Comparison of ENCODE assay signal across 20 cellular contexts in genomic region chr1:203082571-203083462, GRCh38. TPM values are rescaled to one million over a fixed set of nuclear protein-coding genes. Genes with fewer than 3 reads are reported as not detected.
A peak's percentile ranks its signal among the peaks of the same experiment; 100 is the strongest.
DNase-seq lines count a peak whose midpoint lies in the region; ATAC-seq and TF ChIP-seq lines count a peak whose summit lies in the region.
"Had no signal": no experiment of that assay in that cellular context is flagged by ENCODE, and none has a peak within 500 bp of the region (broad histone marks: within the 10 kb centered on the region; RNA-seq: fewer than 3 reads in every experiment).

No MANE protein-coding gene starts in this region.

- no TSS peak for BruUV-seq in PC-3 (replicated peaks; lab: Mats Ljungman, UMichigan)

- H3K4me1 ChIP-seq in SJCRH30 (peaks cover 27% of the 10 kb centered on the region), right cardiac atrium (ENCODE audit: control insufficient read depth, insufficient read depth, low read length) (peaks cover 2% of the 10 kb centered on the region), spleen (peaks cover 0 to 19% (median 3%) of the 10 kb centered on the region in 6 donors), PC-3 (ENCODE audit: insufficient read depth, low read length) (no peaks in the 10 kb centered on the region)
- H3K4me1 ChIP-seq: pancreas, Peyer's patch had no signal

- H3K4me2 ChIP-seq in PC-3 (ENCODE audit: low read length): no peak overlapping the region
- H3K4me2 ChIP-seq: A549, KMS-11 had no signal

- H3K27me3 ChIP-seq in SJCRH30 (no peaks in the 10 kb centered on the region), right cardiac atrium (ENCODE audit: control insufficient read depth, insufficient read depth) (no peaks in the 10 kb centered on the region), spleen (replicated peaks in 1 of 7) (peaks cover 0 to 13% (median 0%) of the 10 kb centered on the region in 7 donors), PC-3 (ENCODE audit: low read length) (peaks cover 29% of the 10 kb centered on the region)
- H3K27me3 ChIP-seq: pancreas, Peyer's patch had no signal

- ATAC-seq in right cardiac atrium (peak in 1 of 2 donors; percentile 43), GM21737 (IDR thresholded peaks at IDR 0.05; ENCODE audit: unreplicated experiment) (no peak), PC-3 (no peak)
- ATAC-seq: A549, pancreas had no signal

- H3K9ac ChIP-seq in PC-3 (ENCODE audit: low read length): no peak overlapping the region
- H3K9ac ChIP-seq: KMS-11 had no signal

- H4K20me1 ChIP-seq in PC-3 (ENCODE audit: low read length): no peaks in the 10 kb centered on the region

- WGBS in right cardiac atrium: 45% methylated on average over 11 of the region's 11 CpGs
- 42 to 74% (median 63%) methylated on average over 10 to 11 of the region's 11 CpGs for WGBS in spleen, 5 donors

- no peak overlapping the region for H3K27ac ChIP-seq in SJCRH30
- H3K27ac ChIP-seq in right cardiac atrium (ENCODE audit: low read length): peak overlapping the region; percentile 27
- H3K27ac ChIP-seq in spleen: no peak overlapping the region
- no peak overlapping the region for H3K27ac ChIP-seq in PC-3 (ENCODE audit: low read length)
- H3K27ac ChIP-seq: A549, KMS-11, pancreas, Peyer's patch had no signal

- H3F3A ChIP-seq in PC-3 (ENCODE audit: low read length, unreplicated experiment): no peaks in the 10 kb centered on the region

- no peaks in the 10 kb centered on the region for H3K79me2 ChIP-seq in PC-3 (ENCODE audit: low read length)

- no peaks in the 10 kb centered on the region for H3K9me2 ChIP-seq in PC-3 (replicated peaks; ENCODE audit: low read length)

- H3K9me3 ChIP-seq in SJCRH30 (replicated peaks) (no peaks in the 10 kb centered on the region), right cardiac atrium (ENCODE audit: control insufficient read depth, low read length) (no peaks in the 10 kb centered on the region), spleen (no peaks in the 10 kb centered on the region), PC-3 (ENCODE audit: low read length) (no peaks in the 10 kb centered on the region)
- H3K9me3 ChIP-seq: A549, pancreas, Peyer's patch had no signal

- TF ChIP-seq CTCF in spleen (IDR thresholded peaks at IDR 0.05 in 8 of 11, conservative IDR thresholded peaks at IDR 0.05 in 3 of 11): no peak
- no peak for TF ChIP-seq CTCF in PC-3 (conservative IDR thresholded peaks at IDR 0.05; ENCODE audit: low read depth, low read length)

- TF ChIP-seq POLR2A in spleen (IDR thresholded peaks at IDR 0.05): no peak

- intact Hi-C loops in right cardiac atrium (cut with DNase I) (no loop called here), spleen (cut with DNase I; ENCODE audit: low total_unique reads) (no loop called here), PC-3 (cut with micrococcal nuclease) (no loop called here)

- DNase-seq in SIG-M5 treated with dmso at 0.1 percent for 504 hours (lab: John Stamatoyannopoulos, UW; ENCODE audit: unreplicated experiment): peak; percentile 90
- no peak for DNase-seq in SIG-M5 (lab: John Stamatoyannopoulos, UW)
- DNase-seq in SJCRH30: peak in 1 of 2 experiments; percentile 4
- no peak for DNase-seq in right cardiac atrium
- peak; percentile 44 for DNase-seq in spleen
- DNase-seq in glomerular visceral epithelial cell (ENCODE audit: extremely low spot score): no peak
- DNase-seq in PC-3: no peak
- DNase-seq: COR-L47; effector memory CD4-positive, alpha-beta T cell; immature natural killer cell; NCI-H1436 treated with DMSO at 0.1 percent for 48 hours; NCI-H510A; stimulated activated CD4-positive, alpha-beta T cell treated with anti-CD3 and anti-CD28 coated beads, Interleukin-12 subunit alpha, Interleukin-12 subunit beta, amount 100 ng/mL, for 4 hours had no signal

- POLR2A ChIA-PET in PC-3 (lab: Charles Lee; ENCODE audit: unreplicated experiment): no interaction called here

- H2AFZ ChIP-seq in PC-3 (ENCODE audit: low read length): no peak overlapping the region

- CTCF ChIA-PET in PC-3 (lab: Charles Lee): no interaction called here

- H3K36me3 ChIP-seq in SJCRH30 (peaks cover 39% of the 10 kb centered on the region), spleen (no peaks in the 10 kb centered on the region), PC-3 (ENCODE audit: low read depth, low read length) (no peaks in the 10 kb centered on the region)
- H3K36me3 ChIP-seq: pancreas, Peyer's patch had no signal

- peak overlapping the region; percentile 79 for H3K4me3 ChIP-seq in SJCRH30
- H3K4me3 ChIP-seq in right cardiac atrium (ENCODE audit: low read length): no peak overlapping the region
- H3K4me3 ChIP-seq in spleen: no peak overlapping the region
- H3K4me3 ChIP-seq in PC-3 (ENCODE audit: low read length): no peak overlapping the region
- H3K4me3 ChIP-seq: A549, pancreas, Peyer's patch had no signal

RNA-seq across cellular contexts. Expression of gene MYOG, which starts 3.0 kb away (rescaled TPM):
- total RNA-seq in SJCRH30 (2014; rRNA removed; shearing (Covaris generic)): 525 and 538 TPM in 2 replicates
- total RNA-seq in right cardiac atrium: not detected
- polyA plus RNA-seq in right cardiac atrium: not detected
- not detected for total RNA-seq in spleen
- not detected for polyA plus RNA-seq in spleen
- not detected in 2 replicates for total RNA-seq in PC-3 (2014; rRNA removed)
- total RNA-seq: mesothelial cell of epicardium; pancreas; Peyer's patch; T-helper 1 cell treated with Interleukin-12 subunit alpha and Interleukin-12 subunit beta and Interleukin-4 antibody, amounts not matched to agents 30 ng/mL and 1 ng/mL, for 36 hours had no signal
- polyA plus RNA-seq: A549, immature natural killer cell had no signal

RNA-seq across cellular contexts. Expression of gene ADORA1, which starts 44.7 kb away (rescaled TPM):
- 53.8 and 60.9 TPM in 2 replicates for total RNA-seq in SJCRH30 (2014; rRNA removed; shearing (Covaris generic))
- 10 to 100 TPM; 14.8 to 26.3 (median 22.5) TPM for total RNA-seq in right cardiac atrium
- 32.9 TPM for polyA plus RNA-seq in right cardiac atrium
- total RNA-seq in spleen: 10 to 100 TPM in 3 of 7 donors, 1 to 10 TPM in 4; 3.7 to 13.5 (median 8.5) TPM
- polyA plus RNA-seq in spleen: 1 to 10 TPM in 2 of 3 donors, under 1 TPM in 1; 0.37 to 3.2 (median 1.0) TPM
- 1.4 and 3.9 TPM in 2 replicates for total RNA-seq in PC-3 (2014; rRNA removed)
- total RNA-seq: T-helper 1 cell treated with Interleukin-12 subunit alpha and Interleukin-12 subunit beta and Interleukin-4 antibody, amounts not matched to agents 30 ng/mL and 1 ng/mL, for 36 hours had no signal

RNA-seq across cellular contexts. Expression of gene PPFIA4, which starts 56.5 kb away (rescaled TPM):
- 13.9 and 21.5 TPM in 2 replicates for total RNA-seq in SJCRH30 (2014; rRNA removed; shearing (Covaris generic))
- 10 to 100 TPM; 14.0 to 50.3 (median 29.4) TPM for total RNA-seq in right cardiac atrium
- polyA plus RNA-seq in right cardiac atrium: 29.3 TPM
- 10 to 100 TPM in 2 of 7 donors, 1 to 10 TPM in 5; 2.5 to 12.0 (median 6.6) TPM for total RNA-seq in spleen
- polyA plus RNA-seq in spleen: 1 to 10 TPM in 1 of 3 donors, under 1 TPM in 2; 0.21 to 2.2 (median 0.52) TPM
- 3.4 and 12.1 TPM in 2 replicates for total RNA-seq in PC-3 (2014; rRNA removed)
- polyA plus RNA-seq: immature natural killer cell had no signal

Comparison
In these comparisons a context has a peak if more than half of its experiments do, and no peak if none do; other contexts are left out.
1. DNase-seq: peak in SIG-M5 treated with dmso at 0.1 percent for 504 hours (single experiment) and spleen (single experiment); none in SIG-M5 (single experiment), right cardiac atrium (0 of 3), glomerular visceral epithelial cell (single experiment) and PC-3 (single experiment).
2. RNA of gene MYOG, which starts 3.0 kb away (total RNA-seq): 525 to 538 TPM in SJCRH30; not detected in right cardiac atrium, not detected in spleen and not detected in PC-3; every median in the first group is over 100 times any median in the second.